Comparison of ENCODE assay signal across 8 cellular contexts in the genomic region with DNA sequence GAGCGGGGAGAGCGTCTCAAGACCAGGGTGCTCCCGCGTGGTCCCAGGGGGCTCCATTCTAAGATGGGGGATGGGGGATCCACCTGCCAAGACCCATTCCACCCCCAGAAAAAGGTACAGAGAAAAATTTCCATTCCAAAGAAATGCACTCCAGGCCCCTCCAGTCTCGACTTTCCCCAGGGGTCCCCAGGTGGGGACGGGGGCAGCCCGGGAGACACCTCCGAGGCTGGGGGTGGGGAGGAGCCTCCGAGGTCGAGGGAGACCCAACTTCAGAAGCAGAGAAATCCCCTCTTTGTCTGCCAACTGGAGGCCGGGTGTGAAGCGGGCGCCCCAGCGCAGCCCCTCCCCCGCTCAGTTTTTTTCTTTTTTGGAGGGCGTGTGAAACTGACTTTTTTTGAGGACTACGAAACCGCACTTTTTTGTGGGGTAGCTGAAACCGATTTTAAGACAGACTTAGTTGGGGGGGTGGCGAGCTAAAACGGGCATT. TPM values are rescaled to one million over a fixed set of nuclear protein-coding genes. Genes with fewer than 3 reads are reported as not detected.
DNase-seq lines count a peak whose midpoint lies in the region; ATAC-seq, FAIRE-seq and TF ChIP-seq lines count a peak whose summit lies in the region.

No MANE protein-coding gene starts in this region.

- H3K23ac ChIP-seq in IMR-90 (ENCODE audit: low read depth, low read length): peak overlapping the region; percentile 94

- H3K18ac ChIP-seq in IMR-90 (ENCODE audit: low read depth, low read length): no peak overlapping the region

- H3K36me3 ChIP-seq in IMR-90 (ENCODE audit: control insufficient read depth, insufficient read depth, low read length) (peaks cover 27% of the 10 kb centered on the region; the same call in 1 of the 2 replicates), pancreas (no peaks in the 10 kb centered on the region)

- dilution Hi-C loops in IMR-90 (cut with HindIII; ENCODE audit: low sequenced_read_pairs, unreplicated experiment): no loop called here

- no peak for FAIRE-seq in pancreas (lab: Jason Lieb, UNC)

- peak overlapping the region; percentile 61 for H3K4me3 ChIP-seq in IMR-90 (ENCODE audit: insufficient read depth, low read depth, low read length)
- peak overlapping the region; percentile 58 to 94 (median 90) for H3K4me3 ChIP-seq in pancreas

- no peak overlapping the region for H2BK20ac ChIP-seq in IMR-90 (ENCODE audit: low read depth, low read length)

- no peak overlapping the region for H4K91ac ChIP-seq in IMR-90 (ENCODE audit: insufficient read depth, low read depth, low read length)

- H3K4me2 ChIP-seq in IMR-90 (ENCODE audit: low read depth, low read length): peak overlapping the region; percentile 91

- peak overlapping the region; percentile 76; the same call in 1 of the 2 replicates for H2AK5ac ChIP-seq in IMR-90 (ENCODE audit: low read depth, low read length)

- H3K27me3 ChIP-seq in IMR-90 (ENCODE audit: control insufficient read depth, insufficient read depth, low read length): no peaks in the 10 kb centered on the region
- H3K27me3 ChIP-seq in pancreas: no peaks in the 10 kb centered on the region

- peak overlapping the region; percentile 73 for H3K4ac ChIP-seq in IMR-90 (ENCODE audit: low read depth, low read length)

- peaks cover 20 to 50% of the 10 kb centered on the region in 2 experiments for H3K79me1 ChIP-seq in IMR-90 (ENCODE audit: low read depth in 1 of 2, low read length in 2 of 2)

- peaks cover 37% of the 10 kb centered on the region for H4K20me1 ChIP-seq in IMR-90 (ENCODE audit: insufficient read depth, low read length)

- H4K5ac ChIP-seq in IMR-90 (ENCODE audit: low read depth, low read length): no peak overlapping the region

- intact Hi-C loops in IMR-90 (cut with micrococcal nuclease): loop anchor here (2.0 kb wide), 1 partner anchor 44 kb away; no protein-coding TSS in a partner anchor
- intact Hi-C loops in pancreas (cut with DNase I): loop anchor here in 1 of 3 donors (10.0 kb wide), 1 partner anchor 86 kb away; a partner anchor contains a TSS

- TF ChIP-seq POLR2A in IMR-90 (IDR thresholded peaks at IDR 0.05; ENCODE audit: low read depth, low read length) (no peak), erythroblast (IDR thresholded peaks at IDR 0.05; ENCODE audit: low read length) (no peak)

- DNase-seq in AG08396 (ENCODE audit: low spot score) (peak; percentile 51), IMR-90 (peak; percentile 16), erythroblast (lab: John Stamatoyannopoulos, UW) (peak; percentile 70 to 71), pancreas (peak in 3 of 6 donors; percentile 25 to 51 (median 48)), globus pallidus (ENCODE audit: low spot score) (no peak)
- DNase-seq in activated CD8-positive, alpha-beta memory T cell treated with anti-CD3 and anti-CD28 coated beads for 4 hours (ENCODE audit: low read depth in 2 of 2): peak; percentile 47 to 57

- H2BK15ac ChIP-seq in IMR-90 (ENCODE audit: low read depth, low read length): no peak overlapping the region

- H3K4me1 ChIP-seq in IMR-90 (ENCODE audit: control insufficient read depth, insufficient read depth, low read length) (peaks cover 3% of the 10 kb centered on the region; the same call in 1 of the 2 replicates), pancreas (peaks cover 0 to 4% (median 0%) of the 10 kb centered on the region in 3 donors)

- H3K9ac ChIP-seq in IMR-90 (ENCODE audit: low read depth, low read length): peak overlapping the region; percentile 72

- no peak overlapping the region for H2BK120ac ChIP-seq in IMR-90 (ENCODE audit: low read depth, low read length)

- peak overlapping the region; percentile 100 for H2AK9ac ChIP-seq in IMR-90 (replicated peaks; ENCODE audit: low read depth, low read length, poor library complexity)

- no peak for ATAC-seq in IMR-90 (ENCODE audit: low read depth)
- no peak for ATAC-seq in pancreas
- no peak for ATAC-seq in HG02938 (IDR thresholded peaks at IDR 0.05; ENCODE audit: unreplicated experiment)
- ATAC-seq in HG02970 (IDR thresholded peaks at IDR 0.05; ENCODE audit: low FRiP score, unreplicated experiment): no peak

- H3K56ac ChIP-seq in IMR-90 (ENCODE audit: extremely low read depth, insufficient read depth, low read length): no peak overlapping the region

- H2AFZ ChIP-seq in IMR-90 (replicated peaks; ENCODE audit: low read length, poor library complexity): peak overlapping the region; percentile 79

- WGBS in IMR-90 (ENCODE audit: extremely low coverage in 2 of 2, insufficient read length in 1 of 2), 2 experiments: 0% methylated on average over 2 of the region's 21 CpGs; no CpG with 5 or more reads in 1 of the 2 experiments
- 15 to 16% methylated on average over 20 to 21 of the region's 21 CpGs for WGBS in pancreas, 2 donors

- H3K27ac ChIP-seq in IMR-90 (ENCODE audit: insufficient read depth, low read length) (peak overlapping the region; percentile 50), pancreas (no peak overlapping the region)

- peak overlapping the region; percentile 94 for H3K14ac ChIP-seq in IMR-90 (replicated peaks; ENCODE audit: low read depth, low read length)

- H3K9me1 ChIP-seq in IMR-90 (ENCODE audit: insufficient read depth, low read length): no peaks in the 10 kb centered on the region

- in situ Hi-C loops in IMR-90 (cut with MboI; ENCODE audit: low sequenced_read_pairs): no loop called here

- no peak for TF ChIP-seq RAD21 in IMR-90 (IDR thresholded peaks at IDR 0.05; ENCODE audit: low read length)

- CTCF ChIA-PET in IMR-90 (lab: Yijun Ruan, JAX): no interaction called here

- H2BK5ac ChIP-seq in IMR-90 (ENCODE audit: low read depth, low read length, poor library complexity, severe bottlenecking): peak overlapping the region; percentile 24

- TF ChIP-seq CTCF in IMR-90 (conservative IDR thresholded peaks at IDR 0.05; ENCODE audit: low read depth, low read length) (no peak), pancreas (IDR thresholded peaks at IDR 0.05) (no peak)

- peak overlapping the region in 1 of 2 experiments; percentile 77; a peak in 1 of 4 replicates for H4K8ac ChIP-seq in IMR-90 (ENCODE audit: low read depth in 2 of 2, low read length in 2 of 2)

- POLR2A ChIA-PET in IMR-90 (lab: Charles Lee; ENCODE audit: unreplicated experiment): interaction anchor here (0.6 kb wide), 1 partner anchor 183 kb away, joined by 4 read pairs; no protein-coding TSS in a partner anchor

- H3K9me3 ChIP-seq in IMR-90 (ENCODE audit: control insufficient read depth, insufficient read depth, low read length): no peaks in the 10 kb centered on the region
- no peaks in the 10 kb centered on the region for H3K9me3 ChIP-seq in pancreas

- no TSS peak for BruUV-seq in IMR-90 (replicated peaks; lab: Mats Ljungman, UMichigan)

TF ChIP-seq in IMR-90, 13 proteins besides CTCF, POLR2A, EP300 and RAD21:
- TF ChIP-seq, protein P1, sequence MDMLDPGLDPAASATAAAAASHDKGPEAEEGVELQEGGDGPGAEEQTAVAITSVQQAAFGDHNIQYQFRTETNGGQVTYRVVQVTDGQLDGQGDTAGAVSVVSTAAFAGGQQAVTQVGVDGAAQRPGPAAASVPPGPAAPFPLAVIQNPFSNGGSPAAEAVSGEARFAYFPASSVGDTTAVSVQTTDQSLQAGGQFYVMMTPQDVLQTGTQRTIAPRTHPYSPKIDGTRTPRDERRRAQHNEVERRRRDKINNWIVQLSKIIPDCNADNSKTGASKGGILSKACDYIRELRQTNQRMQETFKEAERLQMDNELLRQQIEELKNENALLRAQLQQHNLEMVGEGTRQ (IDR thresholded peaks at IDR 0.05; ENCODE audit: low read depth, low read length): no peak
- TF ChIP-seq NFE2L2 (IDR thresholded peaks at IDR 0.05; ENCODE audit: low read depth, low read length) (no peak), CHD1 (IDR thresholded peaks at IDR 0.05; ENCODE audit: low read depth, low read length) (no peak), MXI1 (IDR thresholded peaks at IDR 0.05; ENCODE audit: borderline replicate concordance, low read depth, low read length) (no peak), RFX5 (IDR thresholded peaks at IDR 0.05; ENCODE audit: low read depth, low read length) (no peak), SMC3 (IDR thresholded peaks at IDR 0.05; ENCODE audit: low read depth, low read length) (no peak), MAFK (IDR thresholded peaks at IDR 0.05; ENCODE audit: low read depth, low read length) (no peak)
TF ChIP-seq in IMR-90: peak in this region for 0.

RNA-seq across cellular contexts. Expression of a gene that starts 1.3 kb away (rescaled TPM):
- total RNA-seq in IMR-90 (2012; rRNA removed): 29.9 and 37.5 TPM in 2 replicates
- polyA plus RNA-seq in IMR-90 (2012; rRNA removed): 127 and 144 TPM in 2 replicates
- polyA plus RNA-seq in IMR-90 (2012; cell fraction: cytosol; rRNA removed): 84.8 and 172 TPM in 2 replicates
- 238 and 454 TPM in 2 replicates for polyA plus RNA-seq in IMR-90 (2012; cell fraction: nucleus; rRNA removed; ENCODE audit: low replicate concordance)
- total RNA-seq in pancreas: 10 to 100 TPM; 19.8 to 41.9 (median 24.8) TPM
- 10 to 100 TPM; 32.3 to 32.4 TPM for polyA plus RNA-seq in pancreas

RNA-seq across cellular contexts. Expression of a gene that starts 45.8 kb away (rescaled TPM):
- total RNA-seq in IMR-90 (2012; rRNA removed) (22.8 and 29.2 TPM in 2 replicates), pancreas (10 to 100 TPM; 40.5 to 89.4 (median 75.5) TPM)
- polyA plus RNA-seq in IMR-90 (2012; rRNA removed) (177 and 248 TPM in 2 replicates), pancreas (10 to 100 TPM; 49.3 to 72.3 TPM)
- 116 and 122 TPM in 2 replicates for polyA plus RNA-seq in IMR-90 (2012; cell fraction: cytosol; rRNA removed)
- polyA plus RNA-seq in IMR-90 (2012; cell fraction: nucleus; rRNA removed; ENCODE audit: low replicate concordance): 35.8 and 42.4 TPM in 2 replicates

RNA-seq across cellular contexts. Expression of a gene that starts 58.4 kb away (rescaled TPM):
- total RNA-seq in IMR-90 (2012; rRNA removed) (42.5 and 47.5 TPM in 2 replicates), pancreas (10 to 100 TPM; 17.4 to 38.2 (median 26.4) TPM)
- polyA plus RNA-seq in IMR-90 (2012; rRNA removed) (66.3 and 79.9 TPM in 2 replicates), pancreas (100 to 1,000 TPM in 1 of 2 donors, 10 to 100 TPM in 1; 77.9 to 113 TPM)
- 48.0 and 72.2 TPM in 2 replicates for polyA plus RNA-seq in IMR-90 (2012; cell fraction: cytosol; rRNA removed)
- 121 and 247 TPM in 2 replicates for polyA plus RNA-seq in IMR-90 (2012; cell fraction: nucleus; rRNA removed; ENCODE audit: low replicate concordance)
